ENCODE assay signal across 2 cellular contexts in the genomic region with DNA sequence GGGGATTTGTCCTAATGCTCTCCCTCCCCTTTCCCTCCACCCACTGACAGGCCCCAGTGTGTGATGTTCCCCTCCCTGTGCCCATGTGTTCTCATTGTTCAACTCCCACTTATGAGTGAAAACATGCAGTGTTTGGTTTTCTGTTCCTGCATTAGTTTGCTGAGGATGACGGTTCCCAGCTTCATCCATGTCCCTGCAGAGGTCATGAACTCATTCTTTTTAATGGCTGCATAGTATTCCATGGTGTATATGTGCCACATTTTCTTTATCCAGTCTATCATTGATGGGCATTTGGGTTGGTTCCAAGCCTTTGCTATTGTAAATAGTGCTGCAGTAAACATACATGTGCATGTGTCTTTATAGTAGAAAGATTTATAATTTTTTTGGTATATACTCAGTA. TPM values are rescaled to one million over a fixed set of nuclear protein-coding genes. Genes with fewer than 3 reads are reported as not detected.
"Had no signal": no experiment of that assay in that cellular context is flagged by ENCODE, and none has a peak within 500 bp of the region (broad histone marks: within the 10 kb centered on the region; RNA-seq: fewer than 3 reads in every experiment).

No MANE protein-coding gene starts in this region.

RNA-seq across cellular contexts. Expression of a gene that starts 26.9 kb away (rescaled TPM):
- total RNA-seq: LHCN-M2, M059J had no signal
